ENCODE assay signal across 8 cellular contexts in genomic region chr21:42424848-42425602, GRCh38.
DNase-seq lines count a peak whose midpoint lies in the region; ATAC-seq, FAIRE-seq and TF ChIP-seq lines count a peak whose summit lies in the region.

No MANE protein-coding gene starts in this region.

- peak; percentile 11 for TF ChIP-seq POLR2A in GM19099 (IDR thresholded peaks at IDR 0.05; ENCODE audit: extremely low read depth, insufficient read length, low read depth)

- no peak for ATAC-seq in HG02763 (IDR thresholded peaks at IDR 0.05; ENCODE audit: unreplicated experiment)

- DNase-seq in T follicular helper cell (ENCODE audit: low read depth): peak; percentile 71
- DNase-seq in activated gamma-delta T cell (lab: John Stamatoyannopoulos, UW): peak; percentile 59
- peak in 2 of 3 donors; percentile 63 for DNase-seq in stimulated activated CD4-positive, alpha-beta T cell treated with anti-CD3 and anti-CD28 coated beads, TNF-alpha, amount 100 ng/mL, for 1 hour (ENCODE audit: low read depth in 3 of 3, low spot score in 1 of 3)
- no peak for DNase-seq in RCC 7860 (ENCODE audit: low spot score)
- no peak for DNase-seq in NCI-H128 (lab: John Stamatoyannopoulos, UW; ENCODE audit: unreplicated experiment)
- no peak for DNase-seq in NCI-H526 treated with DMSO at 0.1 percent for 48 hours (lab: John Stamatoyannopoulos, UW)

- FAIRE-seq in RCC 7860 (lab: Jason Lieb, UNC): no peak

Comparison
In these comparisons a context has a peak if more than half of its experiments do, and no peak if none do; other contexts are left out.
1. DNase-seq: peak in T follicular helper cell (single experiment), activated gamma-delta T cell (single experiment) and stimulated activated CD4-positive, alpha-beta T cell treated with anti-CD3 and anti-CD28 coated beads, TNF-alpha, amount 100 ng/mL, for 1 hour (2 of 3); none in RCC 7860 (single experiment), NCI-H128 (single experiment) and NCI-H526 treated with DMSO at 0.1 percent for 48 hours (single experiment).